ENCODE assay signal across 34 cellular contexts in genomic region chr7:2504818-2505375, GRCh38. TPM values are rescaled to one million over a fixed set of nuclear protein-coding genes. Genes with fewer than 3 reads are reported as not detected.
"Had no signal": no experiment of that assay in that cellular context is flagged by ENCODE, and none has a peak within 500 bp of the region (broad histone marks: within the 10 kb centered on the region; RNA-seq: fewer than 3 reads in every experiment).

No MANE protein-coding gene starts in this region.

- FAIRE-seq: astrocyte had no signal

- H2AFZ ChIP-seq: neural progenitor cell had no signal

- H3K9me3 ChIP-seq: heart left ventricle, lower lobe of right lung, thoracic aorta had no signal

- H3K27ac ChIP-seq: brain microvascular endothelial cell, heart left ventricle, lower lobe of right lung, neural progenitor cell, thoracic aorta, VCaP had no signal

- H3K4me3 ChIP-seq: heart left ventricle, lower lobe of right lung, neural progenitor cell, skin epidermis, thoracic aorta had no signal

- DNase-seq: activated CD4-positive, alpha-beta memory T cell treated with anti-CD3 and anti-CD28 coated beads, Interleukin-2, amount 10 ng/mL, durations not matched to agents 7 days and 5 days; activated CD4-positive, alpha-beta T cell treated with anti-CD3 and anti-CD28 coated beads, Interleukin-2, amount 10 ng/mL, durations not matched to agents 24 days and 14 days; activated CD8-positive, alpha-beta memory T cell treated with anti-CD3 and anti-CD28 coated beads, Interleukin-2, amount 50 U/mL, for 48 hours; activated gamma-delta T cell; activated naive CD4-positive, alpha-beta T cell treated with anti-CD3 and anti-CD28 coated beads, Interleukin-2, amount 10 ng/mL, durations not matched to agents 7 days and 5 days; activated T-cell treated with anti-CD3 and anti-CD28 coated beads, Interleukin-2, amount 50 U/mL, for 24 hours; amniotic stem cell; brain microvascular endothelial cell; cortex of kidney; endodermal cell; foreskin fibroblast; heart left ventricle; immature natural killer cell; lower lobe of right lung; mesendoderm; natural killer cell; posterior cingulate gyrus; stimulated activated CD4-positive, alpha-beta T cell treated with anti-CD3 and anti-CD28 coated beads, Interleukin-12 subunit alpha, Interleukin-12 subunit beta, amount 100 ng/mL, for 4 hours; stimulated activated CD4-positive, alpha-beta T cell treated with anti-CD3 and anti-CD28 coated beads, Interleukin-4, amount 100 ng/mL, for 1 hour; trophoblast cell had no signal

- H3K27me3 ChIP-seq: brain microvascular endothelial cell, heart left ventricle, neural progenitor cell had no signal

- H3K9ac ChIP-seq: neural progenitor cell had no signal

- H3K4me2 ChIP-seq: neural progenitor cell had no signal

- ATAC-seq: activated CD4-positive, CD25-positive, alpha-beta regulatory T cell treated with anti-CD3 and anti-CD28 coated beads, Interleukin-2, amount 50 U/mL, for 24 hours; esophagus mucosa; heart left ventricle; left lobe of liver; lower lobe of right lung; natural killer cell; sciatic nerve had no signal

- H3K36me3 ChIP-seq: brain microvascular endothelial cell, heart left ventricle, lower lobe of right lung, neural progenitor cell, thoracic aorta had no signal

RNA-seq across cellular contexts. Expression of gene GRIFIN, which starts 28.7 kb away (rescaled TPM):
- total RNA-seq: activated CD4-positive, alpha-beta memory T cell treated with anti-CD3 and anti-CD28 coated beads, Interleukin-2, amount 10 ng/mL, durations not matched to agents 7 days and 5 days; activated CD4-positive, alpha-beta T cell treated with anti-CD3 and anti-CD28 coated beads, Interleukin-2, amount 10 ng/mL, durations not matched to agents 24 days and 14 days; astrocyte; chondrocyte; endodermal cell; esophagus mucosa; heart left ventricle; kidney epithelial cell; left lobe of liver; lower lobe of right lung; mononuclear cell; natural killer cell; osteoblast; sciatic nerve; subcutaneous adipose tissue; thoracic aorta had no signal
- polyA plus RNA-seq: heart left ventricle, immature natural killer cell had no signal
